Comparison of ENCODE assay signal across 1 cellular context in the genomic region with DNA sequence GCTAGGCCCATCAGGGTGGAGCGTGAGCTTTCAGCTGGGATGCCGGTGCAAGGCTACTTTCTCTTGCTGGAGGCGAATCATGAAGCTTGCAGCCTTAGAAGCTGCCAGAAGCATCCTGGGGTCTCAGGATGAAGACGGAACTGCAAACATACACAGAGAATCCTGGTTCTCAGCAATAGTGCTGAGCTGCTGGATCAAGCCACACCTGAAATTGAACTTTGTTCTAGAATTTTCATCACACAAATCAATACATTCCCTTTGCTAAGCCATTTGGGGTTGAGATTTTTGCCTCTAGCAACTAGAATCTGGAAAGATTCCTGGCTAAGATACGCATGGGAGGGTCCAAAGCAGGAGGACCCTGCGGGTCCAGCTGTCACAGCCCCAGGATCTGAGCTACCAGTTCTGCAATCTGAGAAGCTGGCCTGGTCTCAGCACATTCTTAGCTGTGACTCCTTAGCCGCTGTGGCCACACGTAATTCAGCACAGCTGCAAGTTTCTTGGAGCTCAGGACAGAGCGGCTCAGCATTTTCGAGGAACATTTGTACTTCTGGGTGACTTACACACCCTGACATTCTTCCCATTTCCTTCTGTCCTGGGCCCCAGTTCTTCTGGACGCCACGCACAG.
TF ChIP-seq lines count a peak whose summit lies in the region.

No MANE protein-coding gene starts in this region.

TF ChIP-seq in H1, 55 proteins besides CTCF, POLR2A, EP300 and RAD21:
- TF ChIP-seq CBX5 (IDR thresholded peaks at IDR 0.05; ENCODE audit: low read depth, low read length) (no peak), GABPA (IDR thresholded peaks at IDR 0.05; ENCODE audit: borderline replicate concordance, insufficient read depth, low read length) (no peak), CEBPB (IDR thresholded peaks at IDR 0.05; ENCODE audit: low read depth, low read length) (no peak), SAP30 (IDR thresholded peaks at IDR 0.05; ENCODE audit: insufficient read depth, insufficient replicate concordance, low read length) (no peak), TEAD4 (IDR thresholded peaks at IDR 0.05; ENCODE audit: low read depth, low read length) (no peak), KDM1A (IDR thresholded peaks at IDR 0.05; ENCODE audit: borderline replicate concordance, low read length) (no peak), TAF7 (optimal IDR thresholded peaks at IDR 0.05; ENCODE audit: borderline replicate concordance, low read depth, low read length) (no peak), SP4 (IDR thresholded peaks at IDR 0.05; ENCODE audit: low read length) (no peak), RXRA (IDR thresholded peaks at IDR 0.05; ENCODE audit: insufficient read depth, low read depth, low read length) (no peak), POLR2AphosphoS5 (IDR thresholded peaks at IDR 0.05; ENCODE audit: low read depth, low read length) (no peak), BCL11A (IDR thresholded peaks at IDR 0.05; ENCODE audit: low read depth in 2 of 2, low read length in 2 of 2) (no peak)
